Comparison of ENCODE assay signal across 16 cellular contexts in the genomic region with DNA sequence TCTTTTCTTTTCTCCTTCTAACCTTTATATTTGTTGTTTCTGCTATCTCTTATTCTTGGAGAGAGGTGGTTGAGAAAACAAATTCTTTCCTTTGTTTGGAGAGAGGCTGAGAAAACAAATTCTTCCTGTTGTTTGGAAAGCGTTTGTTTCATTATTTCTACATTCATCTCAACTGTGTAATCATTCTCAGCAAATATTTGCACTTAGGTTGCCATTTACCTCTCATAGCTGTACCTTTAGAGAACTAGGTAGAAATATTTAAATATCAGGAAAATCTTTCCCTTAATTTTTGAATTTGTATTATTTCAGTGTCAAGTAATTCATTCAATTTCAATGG.
"Had no signal": no experiment of that assay in that cellular context is flagged by ENCODE, and none has a peak within 500 bp of the region (broad histone marks: within the 10 kb centered on the region; RNA-seq: fewer than 3 reads in every experiment).

No MANE protein-coding gene starts in this region.

- H3K27me3 ChIP-seq: colonic mucosa, neural progenitor cell, sigmoid colon, spleen, suprapubic skin had no signal

- H3K4me2 ChIP-seq: neural progenitor cell had no signal

- H3K27ac ChIP-seq: colonic mucosa, epithelial cell of prostate, neural progenitor cell, sigmoid colon, spleen, suprapubic skin had no signal

- H3K4me1 ChIP-seq: colonic mucosa, neural progenitor cell, sigmoid colon, spleen, suprapubic skin had no signal

- H3K36me3 ChIP-seq: colonic mucosa, neural progenitor cell, sigmoid colon, spleen, suprapubic skin had no signal

- H3K4me3 ChIP-seq: colonic mucosa, lung, neural progenitor cell, sigmoid colon, spleen, suprapubic skin had no signal

- DNase-seq: activated CD4-positive, alpha-beta T cell treated with anti-CD3 and anti-CD28 coated beads, Interleukin-2, amount 50 U/mL, for 1 hour; activated naive CD4-positive, alpha-beta T cell; activated naive CD8-positive, alpha-beta T cell treated with anti-CD3 and anti-CD28 coated beads, Interleukin-2, amount 10 ng/mL, durations not matched to agents 7 days and 5 days; central memory CD4-positive, alpha-beta T cell; colonic mucosa; effector memory CD4-positive, alpha-beta T cell; foreskin melanocyte; left colon; midbrain; sigmoid colon; spleen had no signal

- ATAC-seq: activated CD4-positive, CD25-positive, alpha-beta regulatory T cell treated with anti-CD3 and anti-CD28 coated beads, Interleukin-2, amount 50 U/mL, for 24 hours; left colon had no signal

- H3K9me3 ChIP-seq: sigmoid colon, suprapubic skin had no signal

- H3K9ac ChIP-seq: neural progenitor cell had no signal

- H2AFZ ChIP-seq: neural progenitor cell had no signal
